In the genomic region with DNA sequence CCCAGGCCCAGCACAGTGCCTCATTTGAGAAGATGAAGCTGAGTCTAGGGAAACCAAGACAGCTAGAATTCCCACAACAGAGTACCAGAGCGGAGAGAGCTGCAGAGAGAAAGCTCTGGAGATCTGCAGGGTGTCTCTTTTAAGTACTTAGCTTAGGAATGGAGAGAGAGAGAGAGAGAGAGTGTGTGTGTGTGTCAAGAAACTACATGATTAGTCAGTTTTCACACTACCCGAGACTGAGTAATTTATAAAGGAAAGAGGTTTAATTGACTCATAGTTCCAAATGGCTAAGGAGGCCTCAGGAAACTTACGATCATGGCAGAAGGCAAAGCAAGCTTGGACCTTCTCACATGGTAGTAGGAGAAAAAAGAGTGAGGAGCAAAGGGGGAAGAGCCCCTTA, we compare ENCODE assay signal across 21 cellular contexts.
"Had no signal": no experiment of that assay in that cellular context is flagged by ENCODE, and none has a peak within 500 bp of the region (broad histone marks: within the 10 kb centered on the region; RNA-seq: fewer than 3 reads in every experiment).

No MANE protein-coding gene starts in this region.

- H3K9me3 Mint-ChIP-seq: immature natural killer cell, WTC11 had no signal

- H3K27me3 Mint-ChIP-seq: activated naive CD8-positive, alpha-beta T cell; stimulated activated naive CD8-positive, alpha-beta T cell treated with anti-CD3 and anti-CD28 coated beads, Interleukin-15, Interleukin-2, amounts not matched to agents 100 ng/mL and 50 ng/mL, for 24 hours had no signal

- H3K4me3 ChIP-seq: body of pancreas, dorsolateral prefrontal cortex, gastroesophageal sphincter, heart right ventricle, suprapubic skin, transverse colon, uterus had no signal

- H3K4me1 Mint-ChIP-seq: immature natural killer cell, nephron progenitor cell, WTC11 had no signal

- ATAC-seq: body of pancreas, gastroesophageal sphincter, heart right ventricle, left ventricle myocardium superior, WTC11 had no signal

- H3K27ac Mint-ChIP-seq: activated naive CD8-positive, alpha-beta T cell; immature natural killer cell; nephron progenitor cell; stimulated activated naive CD8-positive, alpha-beta T cell treated with anti-CD3 and anti-CD28 coated beads, Interleukin-15, Interleukin-2, amounts not matched to agents 100 ng/mL and 50 ng/mL, for 24 hours; T-helper 2 cell treated with Interferon-gamma antibody and Interleukin-4, amounts not matched to agents 5 μg/mL and 100 μg/mL, for 36 hours; WTC11 had no signal

- DNase-seq: activated effector memory CD4-positive, alpha-beta T cell treated with anti-CD3 and anti-CD28 coated beads, Interleukin-2, amount 50 U/mL, for 16 hours; amygdala; body of pancreas; caudate nucleus; dorsolateral prefrontal cortex; heart right ventricle; immature natural killer cell; kidney glomerular epithelial cell; left ventricle myocardium superior; nephron progenitor cell; nucleus accumbens; SK-N-SH; stimulated activated CD4-positive, alpha-beta T cell treated with anti-CD3 and anti-CD28 coated beads, Interleukin-2, amount 100 ng/mL, for 24 hours; transverse colon; uterus had no signal

- H3K4me3 Mint-ChIP-seq: activated naive CD8-positive, alpha-beta T cell; immature natural killer cell; nephron progenitor cell; stimulated activated naive CD8-positive, alpha-beta T cell treated with anti-CD3 and anti-CD28 coated beads, Interleukin-15, Interleukin-2, amounts not matched to agents 100 ng/mL and 50 ng/mL, for 24 hours; T-helper 2 cell treated with Interferon-gamma antibody and Interleukin-4, amounts not matched to agents 5 μg/mL and 100 μg/mL, for 36 hours; WTC11 had no signal
